In genomic region chr19:48110350-48110966, GRCh38 we compare ENCODE assay signal across 1 cellular context.
A peak's percentile ranks its signal among the peaks of the same experiment; 100 is the strongest.
TF ChIP-seq lines count a peak whose summit lies in the region.

Gene PLA2G4C, minus strand, starts transcription at chr19:48110817. Its CDS starts 4,288 bp downstream, at chr19:48106529.

TF ChIP-seq in HepG2, 621 proteins besides CTCF, POLR2A, EP300 and RAD21 (continued from another document and continues in another):
- TF ChIP-seq ZNF142 (CRISPR knock-in tag; IDR thresholded peaks at IDR 0.05), result no peak
- TF ChIP-seq ZNF883 (CRISPR knock-in tag; IDR thresholded peaks at IDR 0.05; ENCODE audit: not compliant biosample characterization), result peak; percentile 55
- peak; percentile 44 for TF ChIP-seq XRCC5 (optimal IDR thresholded peaks at IDR 0.05; ENCODE audit: low read length)
- TF ChIP-seq ARID4A (CRISPR knock-in tag; IDR thresholded peaks at IDR 0.05; ENCODE audit: borderline replicate concordance), result peak; percentile 57; the same call in 1 of the 2 replicates
- TF ChIP-seq ZNF18 (CRISPR knock-in tag; IDR thresholded peaks at IDR 0.05; ENCODE audit: insufficient replicate concordance), result no peak
- 0 out of 2 replicates have a peak, but pooled peaks have one; percentile 31 for TF ChIP-seq ZNF792 (CRISPR knock-in tag; IDR thresholded peaks at IDR 0.05)
- no peak for TF ChIP-seq ZNF564 (CRISPR knock-in tag; IDR thresholded peaks at IDR 0.05)
- TF ChIP-seq TCF7L2 (IDR thresholded peaks at IDR 0.05; ENCODE audit: low read depth, low read length), result no peak
- no peak for TF ChIP-seq PCBP2 (optimal IDR thresholded peaks at IDR 0.05; ENCODE audit: low read depth, low read length, poor library complexity, severe bottlenecking)
- TF ChIP-seq PATZ1 (CRISPR knock-in tag; IDR thresholded peaks at IDR 0.05), result peak; percentile 60
- TF ChIP-seq PHF8 (CRISPR knock-in tag; IDR thresholded peaks at IDR 0.05), result peak; percentile 93
- peak; percentile 86 for TF ChIP-seq POLR2G (IDR thresholded peaks at IDR 0.05; ENCODE audit: low read depth, low read length)
- peak; percentile 40; the same call in 1 of the 2 replicates for TF ChIP-seq MYC (CRISPR knock-in tag; IDR thresholded peaks at IDR 0.05; ENCODE audit: borderline replicate concordance)
- 0 out of 2 replicates have a peak, but pooled peaks have one; percentile 19 for TF ChIP-seq ZBTB43 (CRISPR knock-in tag; conservative IDR thresholded peaks at IDR 0.05)
- peak; percentile 61; the same call in 1 of the 2 replicates for TF ChIP-seq ZBTB26 (CRISPR knock-in tag; IDR thresholded peaks at IDR 0.05; ENCODE audit: borderline replicate concordance)
- peak; percentile 77 for TF ChIP-seq YY1 (IDR thresholded peaks at IDR 0.05; ENCODE audit: insufficient read depth, insufficient replicate concordance, low read depth, low read length)
- TF ChIP-seq ASH2L (IDR thresholded peaks at IDR 0.05; ENCODE audit: insufficient read length, low read depth, low read length), result peak; percentile 38
- TF ChIP-seq ZNF781 (CRISPR knock-in tag; IDR thresholded peaks at IDR 0.05; ENCODE audit: borderline replicate concordance, not compliant biosample characterization), result no peak
- TF ChIP-seq TFAP4 (IDR thresholded peaks at IDR 0.05; ENCODE audit: borderline replicate concordance, low read depth), result peak; percentile 44; the same call in 1 of the 2 replicates
- TF ChIP-seq NR0B2 (CRISPR knock-in tag; IDR thresholded peaks at IDR 0.05), result peak; percentile 51; the same call in 1 of the 2 replicates
- no peak for TF ChIP-seq PLSCR1 (CRISPR knock-in tag; IDR thresholded peaks at IDR 0.05; ENCODE audit: borderline replicate concordance)
- 0 out of 2 replicates have a peak, but pooled peaks have one; percentile 33 for TF ChIP-seq POGZ (CRISPR knock-in tag; IDR thresholded peaks at IDR 0.05)
- peak; percentile 92 for TF ChIP-seq MIER2 (CRISPR knock-in tag; IDR thresholded peaks at IDR 0.05)
- TF ChIP-seq POLR2AphosphoS5 (IDR thresholded peaks at IDR 0.05; ENCODE audit: low read depth, low read length), result peak; percentile 77
- peak; percentile 54 for TF ChIP-seq USF2 (IDR thresholded peaks at IDR 0.05; ENCODE audit: low read depth, low read length)
- no peak; the same call in 1 of the 2 replicates for TF ChIP-seq USF2 (CRISPR knock-in tag; IDR thresholded peaks at IDR 0.05; ENCODE audit: borderline replicate concordance)
- peak; percentile 29; the same call in 1 of the 2 replicates for TF ChIP-seq MIER3 (CRISPR knock-in tag; IDR thresholded peaks at IDR 0.05; ENCODE audit: borderline replicate concordance)
- TF ChIP-seq HOXA3 (CRISPR knock-in tag; IDR thresholded peaks at IDR 0.05), result 0 out of 2 replicates have a peak, but pooled peaks have one; percentile 43
- 0 out of 2 replicates have a peak, but pooled peaks have one; percentile 64 for TF ChIP-seq ZSCAN9 (CRISPR knock-in tag; IDR thresholded peaks at IDR 0.05; ENCODE audit: borderline replicate concordance)
- TF ChIP-seq HNRNPLL (IDR thresholded peaks at IDR 0.05; ENCODE audit: low read depth, low read length, poor library complexity, severe bottlenecking), result peak; percentile 84
